In genomic region chr10:35569111-35569707, GRCh38 we compare ENCODE assay signal across 1 cellular context.
TF ChIP-seq lines count a peak whose summit lies in the region.

No MANE protein-coding gene starts in this region.

TF ChIP-seq in H1, 55 proteins besides CTCF, POLR2A, EP300 and RAD21:
- TF ChIP-seq TCF12 (IDR thresholded peaks at IDR 0.05; ENCODE audit: low read depth, low read length) (no peak), CBX5 (IDR thresholded peaks at IDR 0.05; ENCODE audit: low read depth, low read length) (no peak), YY1 (IDR thresholded peaks at IDR 0.05; ENCODE audit: low read depth, low read length) (no peak), SP4 (IDR thresholded peaks at IDR 0.05; ENCODE audit: low read length) (no peak), SAP30 (IDR thresholded peaks at IDR 0.05; ENCODE audit: insufficient read depth, insufficient replicate concordance, low read length) (no peak), KDM1A (IDR thresholded peaks at IDR 0.05; ENCODE audit: borderline replicate concordance, low read length) (no peak), CHD2 (IDR thresholded peaks at IDR 0.05; ENCODE audit: low read length) (no peak), JUND (IDR thresholded peaks at IDR 0.05; ENCODE audit: low read length) (no peak), EZH2 (IDR thresholded peaks at IDR 0.05; ENCODE audit: low read depth, low read length, severe bottlenecking) (no peak), KDM4A (IDR thresholded peaks at IDR 0.05; ENCODE audit: low read depth, low read length, severe bottlenecking) (no peak), GTF2F1 (IDR thresholded peaks at IDR 0.05; ENCODE audit: borderline replicate concordance, low read depth, low read length) (no peak), MAFK (IDR thresholded peaks at IDR 0.05; ENCODE audit: low read depth, low read length) (no peak), CBX8 (IDR thresholded peaks at IDR 0.05; ENCODE audit: borderline replicate concordance, low read depth, low read length) (no peak)
